25 cellular contexts compared by ENCODE assay signal in the genomic region with DNA sequence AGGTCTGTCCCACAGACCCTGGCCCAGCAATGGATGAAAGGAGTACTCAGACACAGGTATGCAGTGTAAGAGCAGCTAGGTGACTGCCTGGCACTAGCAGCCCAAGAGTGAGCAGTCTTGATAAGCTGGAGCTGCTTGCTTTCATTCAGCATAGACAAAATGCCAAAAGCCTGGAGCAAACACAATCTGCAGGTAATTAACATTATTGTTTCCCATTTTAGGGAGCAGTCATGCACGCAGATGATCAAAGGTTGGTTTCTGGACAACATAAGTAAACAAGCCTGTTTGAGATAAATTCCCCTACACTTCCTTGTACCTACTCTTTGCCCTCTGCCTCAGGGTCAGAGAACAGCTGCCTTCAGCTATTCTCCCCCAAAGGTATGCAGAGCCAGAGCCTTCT.
DNase-seq lines count a peak whose midpoint lies in the region; ATAC-seq, FAIRE-seq and TF ChIP-seq lines count a peak whose summit lies in the region.
"Had no signal": no experiment of that assay in that cellular context is flagged by ENCODE, and none has a peak within 500 bp of the region (broad histone marks: within the 10 kb centered on the region; RNA-seq: fewer than 3 reads in every experiment).

No MANE protein-coding gene starts in this region.

- intact Hi-C loops in head of caudate nucleus (cut with DNase I), result no loop called here

- CTCF ChIA-PET in A549 (lab: Yijun Ruan, JAX), result no interaction called here

- no peak overlapping the region for H2BK15ac ChIP-seq in mesendoderm (replicated peaks; ENCODE audit: low read depth)

- H3K9me3 ChIP-seq in A549 (peaks cover 10% of the 10 kb centered on the region), hepatocyte (ENCODE audit: low read depth) (peaks cover 4% of the 10 kb centered on the region)

- H2AFZ ChIP-seq in hepatocyte, result no peak overlapping the region

- no peaks in the 10 kb centered on the region for H4K20me1 ChIP-seq in hepatocyte (ENCODE audit: insufficient read depth, poor library complexity, severe bottlenecking)

- peak in 1 of 2 experiments; percentile 79; a peak in 4 of 6 replicates for ATAC-seq in A549
- no peak for ATAC-seq in HG03039 (IDR thresholded peaks at IDR 0.05; ENCODE audit: unreplicated experiment)
- ATAC-seq: CD8-positive, alpha-beta T cell; Panc1 had no signal

- H3K79me1 ChIP-seq in mesendoderm (ENCODE audit: low read length), result no peaks in the 10 kb centered on the region

- no peaks in the 10 kb centered on the region for H3K9me2 ChIP-seq in hepatocyte (replicated peaks; ENCODE audit: insufficient read depth)

- no peak overlapping the region for H3K9ac ChIP-seq in mesendoderm (ENCODE audit: low read length)

- no peaks in the 10 kb centered on the region for H3K79me2 ChIP-seq in hepatocyte
- no peaks in the 10 kb centered on the region for H3K79me2 ChIP-seq in mesendoderm (ENCODE audit: control insufficient read depth, insufficient read depth, low read length)

- no peaks in the 10 kb centered on the region for H3K36me3 ChIP-seq in hepatocyte (replicated peaks; ENCODE audit: insufficient read depth, low read depth)
- H3K36me3 ChIP-seq in mesendoderm (ENCODE audit: control insufficient read depth, insufficient read depth, low read length), result no peaks in the 10 kb centered on the region
- H3K36me3 ChIP-seq: SJSA1 had no signal

- TF ChIP-seq CTCF in A549 (IDR thresholded peaks at IDR 0.05) (no peak), hepatocyte (IDR thresholded peaks at IDR 0.05; ENCODE audit: poor library complexity) (no peak)

- no peak overlapping the region for H4K8ac ChIP-seq in mesendoderm (ENCODE audit: low read depth, low read length)

- H3K27me3 ChIP-seq in hepatocyte (no peaks in the 10 kb centered on the region), mesendoderm (ENCODE audit: insufficient read depth, low read length, poor library complexity) (no peaks in the 10 kb centered on the region)
- H3K27me3 ChIP-seq: SJSA1 had no signal

- H3K4ac ChIP-seq in mesendoderm (ENCODE audit: low read depth, low read length), result no peak overlapping the region

- H3K4me2 ChIP-seq in A549 (peak overlapping the region; percentile 73), hepatocyte (no peak overlapping the region), mesendoderm (ENCODE audit: low read length) (no peak overlapping the region)

- WGBS in A549 (ENCODE audit: missing lambda C conversion rate), result 0% methylated on average over 1 of the region's 1 CpG
- 35% methylated on average over 1 of the region's 1 CpG for WGBS in hepatocyte (ENCODE audit: low lambda C conversion rate, missing lambda C conversion rate)
- no CpG with 5 or more reads among the region's 1 CpG for WGBS in mesendoderm (ENCODE audit: extremely low coverage, insufficient coverage, low lambda C conversion rate)

- no peak overlapping the region for H3K18ac ChIP-seq in mesendoderm (ENCODE audit: low read length)

- DNase-seq in A549 (ENCODE audit: low read depth in 1 of 2, low spot score in 1 of 2), result peak in 1 of 2 experiments; percentile 31
- DNase-seq in HT-29 (ENCODE audit: low spot score), result peak; percentile 74
- peak; percentile 41 for DNase-seq in hepatocyte (ENCODE audit: low spot score)
- DNase-seq in mesendoderm, result peak; percentile 22
- no peak for DNase-seq in COLO668 (lab: John Stamatoyannopoulos, UW; ENCODE audit: unreplicated experiment)
- no peak for DNase-seq in NCI-H146 treated with DMSO at 0.1 percent for 48 hours (lab: John Stamatoyannopoulos, UW; ENCODE audit: unreplicated experiment)
- DNase-seq in head of caudate nucleus, result no peak
- DNase-seq: 8988T; AML-193; C1 segment of cervical spinal cord; CD8-positive, alpha-beta T cell; DMS79; GOT3; HCEC 1CT; Karpas-422; NCI-H1436; NCI-H2029; NCI-H226; NCI-H510A treated with DMSO at 0.1 percent for 48 hours; NCI-H774; NK-92 treated with Interleukin-12 subunit alpha and Interleukin-12 subunit beta, amount 100 ng/mL, for 24 hours had no signal

- no peak overlapping the region for H2BK5ac ChIP-seq in mesendoderm (ENCODE audit: low read length)

- H4K5ac ChIP-seq in mesendoderm (ENCODE audit: low read length), result no peak overlapping the region

- no peak for TF ChIP-seq EP300 in A549 (IDR thresholded peaks at IDR 0.05)

- no peak for TF ChIP-seq POLR2A in A549 (IDR thresholded peaks at IDR 0.05; ENCODE audit: low read length)

- FAIRE-seq in A549 (lab: Jason Lieb, UNC), result no peak
- FAIRE-seq: GM12891 had no signal

- no peak overlapping the region for H3K56ac ChIP-seq in mesendoderm (ENCODE audit: low read length)

- H3K23ac ChIP-seq in mesendoderm (ENCODE audit: low read length), result no peak overlapping the region

- POLR2A ChIA-PET in A549 (lab: Yijun Ruan, JAX), result no interaction called here

- H3K27ac ChIP-seq in A549, result peak overlapping the region; percentile 23 to 46; a peak in 1 of 6 replicates
- peak overlapping the region; percentile 64 for H3K27ac ChIP-seq in hepatocyte
- H3K27ac ChIP-seq in mesendoderm (ENCODE audit: low read depth, low read length), result no peak overlapping the region
- H3K27ac ChIP-seq: SJSA1 had no signal

- H2AK5ac ChIP-seq in mesendoderm (ENCODE audit: low read length), result no peak overlapping the region

- H3K4me1 ChIP-seq in A549 (peaks cover 20% of the 10 kb centered on the region), hepatocyte (ENCODE audit: insufficient read depth) (no peaks in the 10 kb centered on the region), mesendoderm (ENCODE audit: control insufficient read depth, low read depth, low read length) (no peaks in the 10 kb centered on the region)
- H3K4me1 ChIP-seq: SJSA1 had no signal

- TF ChIP-seq RAD21 in A549 (conservative IDR thresholded peaks at IDR 0.05 in 1 of 2, IDR thresholded peaks at IDR 0.05 in 1 of 2), result no peak

- H3K4me3 ChIP-seq in A549, result no peak overlapping the region
- H3K4me3 ChIP-seq in hepatocyte, result no peak overlapping the region
- H3K4me3 ChIP-seq in mesendoderm (ENCODE audit: low read length), result no peak overlapping the region
- H3K4me3 ChIP-seq: SJSA1 had no signal

- no peak overlapping the region for H2BK120ac ChIP-seq in mesendoderm (ENCODE audit: low read depth, low read length)

TF ChIP-seq in A549, 52 proteins besides CTCF, POLR2A, EP300 and RAD21:
- TF ChIP-seq EHMT2 (IDR thresholded peaks at IDR 0.05; ENCODE audit: low read depth), result no peak
- TF ChIP-seq, protein P1, sequence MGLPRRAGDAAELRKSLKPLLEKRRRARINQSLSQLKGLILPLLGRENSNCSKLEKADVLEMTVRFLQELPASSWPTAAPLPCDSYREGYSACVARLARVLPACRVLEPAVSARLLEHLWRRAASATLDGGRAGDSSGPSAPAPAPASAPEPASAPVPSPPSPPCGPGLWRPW (IDR thresholded peaks at IDR 0.05), result no peak
- TF ChIP-seq ZNF302 (CRISPR knock-in tag; IDR thresholded peaks at IDR 0.05), result no peak
- TF ChIP-seq FOSB (CRISPR knock-in tag; IDR thresholded peaks at IDR 0.05), result no peak
- no peak for TF ChIP-seq NFE2L2 (conservative IDR thresholded peaks at IDR 0.05; ENCODE audit: low read length)
- no peak for TF ChIP-seq KDM5A (IDR thresholded peaks at IDR 0.05)
- TF ChIP-seq, protein P2, sequence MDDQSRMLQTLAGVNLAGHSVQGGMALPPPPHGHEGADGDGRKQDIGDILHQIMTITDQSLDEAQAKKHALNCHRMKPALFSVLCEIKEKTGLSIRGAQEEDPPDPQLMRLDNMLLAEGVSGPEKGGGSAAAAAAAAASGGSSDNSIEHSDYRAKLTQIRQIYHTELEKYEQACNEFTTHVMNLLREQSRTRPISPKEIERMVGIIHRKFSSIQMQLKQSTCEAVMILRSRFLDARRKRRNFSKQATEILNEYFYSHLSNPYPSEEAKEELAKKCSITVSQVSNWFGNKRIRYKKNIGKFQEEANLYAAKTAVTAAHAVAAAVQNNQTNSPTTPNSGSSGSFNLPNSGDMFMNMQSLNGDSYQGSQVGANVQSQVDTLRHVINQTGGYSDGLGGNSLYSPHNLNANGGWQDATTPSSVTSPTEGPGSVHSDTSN (IDR thresholded peaks at IDR 0.05), result no peak
- no peak for TF ChIP-seq CEBPB (IDR thresholded peaks at IDR 0.05)
- no peak for TF ChIP-seq HEYL (CRISPR knock-in tag; IDR thresholded peaks at IDR 0.05)
- TF ChIP-seq RARB (CRISPR knock-in tag; IDR thresholded peaks at IDR 0.05), result no peak
- TF ChIP-seq, protein P3, sequence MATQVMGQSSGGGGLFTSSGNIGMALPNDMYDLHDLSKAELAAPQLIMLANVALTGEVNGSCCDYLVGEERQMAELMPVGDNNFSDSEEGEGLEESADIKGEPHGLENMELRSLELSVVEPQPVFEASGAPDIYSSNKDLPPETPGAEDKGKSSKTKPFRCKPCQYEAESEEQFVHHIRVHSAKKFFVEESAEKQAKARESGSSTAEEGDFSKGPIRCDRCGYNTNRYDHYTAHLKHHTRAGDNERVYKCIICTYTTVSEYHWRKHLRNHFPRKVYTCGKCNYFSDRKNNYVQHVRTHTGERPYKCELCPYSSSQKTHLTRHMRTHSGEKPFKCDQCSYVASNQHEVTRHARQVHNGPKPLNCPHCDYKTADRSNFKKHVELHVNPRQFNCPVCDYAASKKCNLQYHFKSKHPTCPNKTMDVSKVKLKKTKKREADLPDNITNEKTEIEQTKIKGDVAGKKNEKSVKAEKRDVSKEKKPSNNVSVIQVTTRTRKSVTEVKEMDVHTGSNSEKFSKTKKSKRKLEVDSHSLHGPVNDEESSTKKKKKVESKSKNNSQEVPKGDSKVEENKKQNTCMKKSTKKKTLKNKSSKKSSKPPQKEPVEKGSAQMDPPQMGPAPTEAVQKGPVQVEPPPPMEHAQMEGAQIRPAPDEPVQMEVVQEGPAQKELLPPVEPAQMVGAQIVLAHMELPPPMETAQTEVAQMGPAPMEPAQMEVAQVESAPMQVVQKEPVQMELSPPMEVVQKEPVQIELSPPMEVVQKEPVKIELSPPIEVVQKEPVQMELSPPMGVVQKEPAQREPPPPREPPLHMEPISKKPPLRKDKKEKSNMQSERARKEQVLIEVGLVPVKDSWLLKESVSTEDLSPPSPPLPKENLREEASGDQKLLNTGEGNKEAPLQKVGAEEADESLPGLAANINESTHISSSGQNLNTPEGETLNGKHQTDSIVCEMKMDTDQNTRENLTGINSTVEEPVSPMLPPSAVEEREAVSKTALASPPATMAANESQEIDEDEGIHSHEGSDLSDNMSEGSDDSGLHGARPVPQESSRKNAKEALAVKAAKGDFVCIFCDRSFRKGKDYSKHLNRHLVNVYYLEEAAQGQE (IDR thresholded peaks at IDR 0.05), result no peak
- TF ChIP-seq RCOR1 (IDR thresholded peaks at IDR 0.05; ENCODE audit: low read depth, low read length), result no peak
- TF ChIP-seq CHD4 (IDR thresholded peaks at IDR 0.05; ENCODE audit: borderline replicate concordance), result no peak
- no peak for TF ChIP-seq TFCP2L1 (CRISPR knock-in tag; IDR thresholded peaks at IDR 0.05)

Comparison
In these comparisons a context has a peak if more than half of its experiments do, and no peak if none do; other contexts are left out.
1. DNase-seq: peak in HT-29 (single experiment), hepatocyte (single experiment) and mesendoderm (single experiment); none in COLO668 (single experiment), NCI-H146 treated with DMSO at 0.1 percent for 48 hours (single experiment) and head of caudate nucleus (0 of 42).